In the genomic region with DNA sequence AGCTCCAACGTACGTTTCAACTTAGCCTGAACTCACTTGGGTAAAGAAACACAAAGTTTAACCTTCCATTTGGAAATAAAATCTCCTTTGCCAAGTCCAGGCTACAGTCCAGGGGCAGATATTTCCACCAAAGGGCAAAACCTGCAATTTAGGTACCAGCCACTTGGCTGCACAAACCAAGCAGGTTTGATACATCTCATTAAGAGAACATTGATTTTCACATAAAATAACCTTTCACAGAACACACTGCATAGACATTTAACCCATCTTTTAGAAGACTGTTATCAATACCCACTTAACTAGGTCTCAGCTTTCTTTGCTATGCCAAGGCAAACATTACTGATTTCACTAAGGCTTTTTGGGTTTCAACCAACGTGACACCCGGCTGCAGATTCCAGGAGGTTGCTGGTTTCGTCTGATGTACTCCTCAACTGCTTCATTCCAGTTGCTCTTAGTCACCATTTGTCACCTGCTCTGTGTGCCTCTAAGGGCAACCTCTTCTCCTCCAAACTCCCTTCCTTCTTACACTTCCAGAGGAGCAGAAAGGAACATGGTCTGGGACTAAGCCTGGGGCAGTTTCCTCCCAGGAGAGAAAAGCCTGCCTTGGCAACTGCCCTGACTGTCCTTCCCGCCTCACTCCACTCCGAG, we compare ENCODE assay signal across 13 cellular contexts.
DNase-seq lines count a peak whose midpoint lies in the region; ATAC-seq, FAIRE-seq and TF ChIP-seq lines count a peak whose summit lies in the region.
"Had no signal": no experiment of that assay in that cellular context is flagged by ENCODE, and none has a peak within 500 bp of the region (broad histone marks: within the 10 kb centered on the region; RNA-seq: fewer than 3 reads in every experiment).

No MANE protein-coding gene starts in this region.

- H3K4me1 ChIP-seq in astrocyte (ENCODE audit: insufficient read depth, low read length) (peaks cover 41% of the 10 kb centered on the region), keratinocyte (ENCODE audit: control insufficient read depth, extremely low read depth, insufficient read depth, low read length) (peaks cover 31% of the 10 kb centered on the region), testis (peaks cover 22% of the 10 kb centered on the region)
- H3K4me1 ChIP-seq: BE2C had no signal

- DNase-seq in Right ventricle myocardium superior = no peak
- DNase-seq in cardiac septum (ENCODE audit: low spot score) = no peak
- peak; percentile 88 for DNase-seq in astrocyte (ENCODE audit: low read depth)
- no peak for DNase-seq in keratinocyte (ENCODE audit: low read depth, low spot score)
- DNase-seq in NCI-H748 (lab: John Stamatoyannopoulos, UW; ENCODE audit: unreplicated experiment) = no peak
- no peak for DNase-seq in testis
- no peak for DNase-seq in COR-L47 (lab: John Stamatoyannopoulos, UW)
- no peak for DNase-seq in germinal center (ENCODE audit: low spot score)
- DNase-seq: BE2C, Kasumi-1, small intestine had no signal

- H3K79me2 ChIP-seq in astrocyte (ENCODE audit: insufficient read depth, low read length) = no peaks in the 10 kb centered on the region
- H3K79me2 ChIP-seq in keratinocyte (ENCODE audit: control insufficient read depth, insufficient read depth, low read length) = no peaks in the 10 kb centered on the region

- intact Hi-C loops in Right ventricle myocardium superior (cut with DNase I) (no loop called here), cardiac septum (cut with DNase I) (no loop called here), testis (cut with DNase I; ENCODE audit: low total_unique reads) (no loop called here)

- no peak for TF ChIP-seq POLR2A in testis (IDR thresholded peaks at IDR 0.05)

- H3K9ac ChIP-seq in astrocyte (ENCODE audit: low read length) = peak overlapping the region; percentile 16
- H3K9ac ChIP-seq in keratinocyte (ENCODE audit: control insufficient read depth, extremely low read depth, insufficient read depth, low read length) = no peak overlapping the region

- peaks cover 7% of the 10 kb centered on the region for H3K27me3 Mint-ChIP-seq in astrocyte (ENCODE audit: low read depth, unreplicated experiment)

- H3K9me3 Mint-ChIP-seq in astrocyte (ENCODE audit: unreplicated experiment) = no peaks in the 10 kb centered on the region

- no peak overlapping the region for H3K4me3 Mint-ChIP-seq in astrocyte (ENCODE audit: unreplicated experiment)

- H4K20me1 ChIP-seq in astrocyte (ENCODE audit: insufficient read depth, low read length) (no peaks in the 10 kb centered on the region), keratinocyte (ENCODE audit: control insufficient read depth, extremely low read depth, insufficient read depth, low read length) (no peaks in the 10 kb centered on the region)

- H3K36me3 ChIP-seq in astrocyte (ENCODE audit: insufficient read depth, low read length) (no peaks in the 10 kb centered on the region), keratinocyte (ENCODE audit: control insufficient read depth in 2 of 2, extremely low read depth in 1 of 2, insufficient read depth in 2 of 2, low read length in 2 of 2) (peaks cover 0 to 3% of the 10 kb centered on the region in 2 experiments), testis (ENCODE audit: low read depth, missing control alignments) (no peaks in the 10 kb centered on the region)
- H3K36me3 ChIP-seq: BE2C, SJCRH30 had no signal

- peaks cover 2% of the 10 kb centered on the region for H3K9me1 ChIP-seq in keratinocyte (ENCODE audit: control insufficient read depth, extremely low read depth, insufficient read depth, low read length)

- H3K27me3 ChIP-seq in astrocyte (ENCODE audit: insufficient read depth, low read length) (no peaks in the 10 kb centered on the region), keratinocyte (ENCODE audit: control insufficient read depth, extremely low read depth, insufficient read depth, low read length) (no peaks in the 10 kb centered on the region), testis (no peaks in the 10 kb centered on the region)
- H3K27me3 ChIP-seq: BE2C, SJCRH30 had no signal

- ATAC-seq in Right ventricle myocardium superior (ENCODE audit: poor library complexity) = peak; percentile 38

- no peaks in the 10 kb centered on the region for H3K36me3 Mint-ChIP-seq in astrocyte (ENCODE audit: low read depth, unreplicated experiment)

- FAIRE-seq in astrocyte (lab: Jason Lieb, UNC) = peak; percentile 20
- FAIRE-seq in keratinocyte (lab: Jason Lieb, UNC) = peak; percentile 70
- FAIRE-seq: colon, small intestine had no signal

- H3K27ac ChIP-seq in astrocyte (ENCODE audit: low read depth, low read length) (peak overlapping the region; percentile 48), keratinocyte (ENCODE audit: control insufficient read depth, insufficient read depth, low read length) (peak overlapping the region; percentile 24), testis (no peak overlapping the region)
- H3K27ac ChIP-seq: SJCRH30 had no signal

- H3K4me1 Mint-ChIP-seq in astrocyte (ENCODE audit: low read depth, unreplicated experiment) = peaks cover 21% of the 10 kb centered on the region

- dilution Hi-C loops in keratinocyte (cut with MboI; ENCODE audit: extremely low pct_ligation_motif_present, low sequenced_read_pairs) = no loop called here

- H3K27ac Mint-ChIP-seq in astrocyte (ENCODE audit: unreplicated experiment) = no peak overlapping the region

- H3K9me3 ChIP-seq in astrocyte (ENCODE audit: insufficient read depth, low read depth, low read length) (no peaks in the 10 kb centered on the region), keratinocyte (ENCODE audit: control insufficient read depth, low read depth, low read length) (no peaks in the 10 kb centered on the region), testis (no peaks in the 10 kb centered on the region)
- H3K9me3 ChIP-seq: BE2C, SJCRH30 had no signal

- 60 to 78% methylated on average over 7 of the region's 7 CpGs for WGBS in testis, 2 donors

- H3K4me2 ChIP-seq in astrocyte (ENCODE audit: low read length) (peak overlapping the region; percentile 73), keratinocyte (ENCODE audit: control insufficient read depth, extremely low read depth, insufficient read depth, low read depth, low read length) (peak overlapping the region; percentile 35)

- no peak overlapping the region for H2AFZ ChIP-seq in astrocyte (ENCODE audit: low read depth, low read length)
- no peak overlapping the region for H2AFZ ChIP-seq in keratinocyte (ENCODE audit: control insufficient read depth, low read length)

- no peak overlapping the region for H3K4me3 ChIP-seq in astrocyte (ENCODE audit: insufficient read depth, low read depth, low read length)
- no peak overlapping the region for H3K4me3 ChIP-seq in keratinocyte (ENCODE audit: control insufficient read depth in 2 of 3, extremely low read depth in 1 of 3, insufficient read depth in 2 of 3, low read depth in 1 of 3, low read length in 3 of 3)
- no peak overlapping the region for H3K4me3 ChIP-seq in testis
- H3K4me3 ChIP-seq: SJCRH30 had no signal

- TF ChIP-seq CTCF in astrocyte (IDR thresholded peaks at IDR 0.05; ENCODE audit: insufficient read depth, low read depth, low read length) = peak; percentile 11
- peak in 1 of 3 experiments; percentile 10 for TF ChIP-seq CTCF in keratinocyte (optimal IDR thresholded peaks at IDR 0.05 in 1 of 3, IDR thresholded peaks at IDR 0.05 in 1 of 3, conservative IDR thresholded peaks at IDR 0.05 in 1 of 3; ENCODE audit: extremely low read depth in 1 of 3, insufficient read depth in 2 of 3, low read length in 3 of 3)
- no peak for TF ChIP-seq CTCF in testis (IDR thresholded peaks at IDR 0.05)

Comparison
In these comparisons a context has a peak if more than half of its experiments do, and no peak if none do; other contexts are left out.
1. H3K27ac ChIP-seq: peak in astrocyte (single experiment) and keratinocyte (single experiment); none in testis (0 of 2).